In genomic region chr10:6140965-6141295, GRCh38 we compare ENCODE assay signal across 8 cellular contexts. TPM values are rescaled to one million over a fixed set of nuclear protein-coding genes. Genes with fewer than 3 reads are reported as not detected.
DNase-seq lines count a peak whose midpoint lies in the region; ATAC-seq, FAIRE-seq and TF ChIP-seq lines count a peak whose summit lies in the region.

No MANE protein-coding gene starts in this region.

- CTCF ChIA-PET in K562 (lab: Yijun Ruan, JAX; ENCODE audit: low intra/inter-chr PET ratio) = no interaction called here

- no peak overlapping the region for H3K27ac ChIP-seq in K562 (ENCODE audit: extremely low read depth, low read depth, low read length)
- H3K27ac ChIP-seq in gastrocnemius medialis = peak overlapping the region; percentile 77 to 89 (median 88)

- TF ChIP-seq CTCF in K562 (IDR thresholded peaks at IDR 0.05 in 2 of 3, conservative IDR thresholded peaks at IDR 0.05 in 1 of 3; ENCODE audit: insufficient read depth in 2 of 3, low read depth in 1 of 3, low read length in 3 of 3) (no peak), gastrocnemius medialis (IDR thresholded peaks at IDR 0.05 in 4 of 5, conservative IDR thresholded peaks at IDR 0.05 in 1 of 5) (no peak), GM20000 (IDR thresholded peaks at IDR 0.05; ENCODE audit: extremely low read depth, missing control alignments) (no peak)

- no peak overlapping the region for H3K9ac ChIP-seq in K562 (ENCODE audit: insufficient read depth in 1 of 2, low read depth in 2 of 2, low read length in 2 of 2)

- no TSS peak for BruUV-seq in K562 (replicated peaks; lab: Mats Ljungman, UMichigan)

- H3K79me2 ChIP-seq in K562 (ENCODE audit: control insufficient read depth, insufficient read depth, low read length) = peaks cover 13% of the 10 kb centered on the region

- H3K4me1 ChIP-seq in K562 (replicated peaks in 1 of 2; ENCODE audit: control insufficient read depth in 2 of 2, insufficient read depth in 2 of 2, low read length in 2 of 2) (peaks cover 16 to 36% of the 10 kb centered on the region in 2 experiments), gastrocnemius medialis (peaks cover 18 to 42% of the 10 kb centered on the region in 2 donors)

- H3K9me3 ChIP-seq in K562 (replicated peaks; ENCODE audit: control insufficient read depth, insufficient read depth, low read depth, low read length) (no peaks in the 10 kb centered on the region), gastrocnemius medialis (no peaks in the 10 kb centered on the region)

- H4K20me1 ChIP-seq in K562 (replicated peaks; ENCODE audit: control insufficient read depth, insufficient read depth, low read length) = no peaks in the 10 kb centered on the region; the same call in 1 of the 2 replicates

- peak; percentile 29 for FAIRE-seq in K562 (lab: Jason Lieb, UNC)

- peaks cover 31 to 56% of the 10 kb centered on the region in 2 experiments for H3K27me3 ChIP-seq in K562 (ENCODE audit: control insufficient read depth in 2 of 2, insufficient read depth in 2 of 2, low read length in 2 of 2)
- H3K27me3 ChIP-seq in gastrocnemius medialis = no peaks in the 10 kb centered on the region

- no peak for TF ChIP-seq EP300 in K562 (IDR thresholded peaks at IDR 0.05; ENCODE audit: low read length)

- 0 out of 2 replicates have a peak overlapping the region, but pooled peaks have one; percentile 29 for H2AFZ ChIP-seq in K562 (ENCODE audit: low read depth, low read length)

- 10% methylated on average over 8 of the region's 8 CpGs for WGBS in K562 (ENCODE audit: insufficient coverage, low coverage, missing lambda C conversion rate)

- no peak for DNase-seq in K562 (ENCODE audit: extremely low read depth in 1 of 4, low spot score in 3 of 4)
- DNase-seq in gastrocnemius medialis = peak in 1 of 2 donors; percentile 59
- DNase-seq in GM20000 (ENCODE audit: low spot score) = no peak
- no peak for DNase-seq in NCI-H1092 treated with DMSO at 0.1 percent for 48 hours (lab: John Stamatoyannopoulos, UW)
- DNase-seq in GM19240 (ENCODE audit: insufficient read length, low spot score) = no peak

- peak; percentile 2 for ATAC-seq in GM18505 (IDR thresholded peaks at IDR 0.05; ENCODE audit: unreplicated experiment)
- ATAC-seq in HG03280 (IDR thresholded peaks at IDR 0.05; ENCODE audit: unreplicated experiment) = peak; percentile 2
- no peak for ATAC-seq in K562
- ATAC-seq in gastrocnemius medialis = no peak
- ATAC-seq in GM19328 (IDR thresholded peaks at IDR 0.05; ENCODE audit: unreplicated experiment) = no peak

- no peak overlapping the region for H3K4me3 ChIP-seq in K562
- peak overlapping the region; percentile 49 to 76 (median 63) for H3K4me3 ChIP-seq in gastrocnemius medialis

- TF ChIP-seq POLR2A in GM18505 (IDR thresholded peaks at IDR 0.05; ENCODE audit: borderline replicate concordance, extremely low read depth, insufficient read depth, insufficient read length) (no peak), K562 (conservative IDR thresholded peaks at IDR 0.05) (no peak), gastrocnemius medialis (IDR thresholded peaks at IDR 0.05) (no peak)

- TF ChIP-seq RAD21 in K562 (CRISPR knock-in tag; conservative IDR thresholded peaks at IDR 0.05 in 1 of 2, IDR thresholded peaks at IDR 0.05 in 1 of 2) = no peak

- no peaks in the 10 kb centered on the region for H3K36me3 ChIP-seq in K562 (ENCODE audit: control insufficient read depth, insufficient read depth, low read length)
- H3K36me3 ChIP-seq in gastrocnemius medialis = no peaks in the 10 kb centered on the region

- intact Hi-C loops in K562 (cut with micrococcal nuclease) = no loop called here
- intact Hi-C loops in gastrocnemius medialis (cut with DNase I; ENCODE audit: low total_unique reads) = loop anchor here (2.0 to 5.0 kb wide), 6 partner anchors 16 to 441 kb away; partner anchors contain the start of gene PRKCQ

- H3K9me1 ChIP-seq in K562 (ENCODE audit: control insufficient read depth, insufficient read depth, low read length) = no peaks in the 10 kb centered on the region

- POLR2A ChIA-PET in K562 (lab: Yijun Ruan, JAX) = no interaction called here

- H3K4me2 ChIP-seq in K562 (ENCODE audit: insufficient read depth, low read length) = peak overlapping the region; percentile 54; the same call in 1 of the 2 replicates

- in situ Hi-C loops in K562 (cut with MboI) = no loop called here
- in situ Hi-C loops in gastrocnemius medialis (cut with MboI; ENCODE audit: low sequenced_read_pairs in 4 of 4) = no loop called here

TF ChIP-seq in K562, 482 proteins besides CTCF, POLR2A, EP300 and RAD21 (continues in another document):
- TF ChIP-seq, protein P1, sequence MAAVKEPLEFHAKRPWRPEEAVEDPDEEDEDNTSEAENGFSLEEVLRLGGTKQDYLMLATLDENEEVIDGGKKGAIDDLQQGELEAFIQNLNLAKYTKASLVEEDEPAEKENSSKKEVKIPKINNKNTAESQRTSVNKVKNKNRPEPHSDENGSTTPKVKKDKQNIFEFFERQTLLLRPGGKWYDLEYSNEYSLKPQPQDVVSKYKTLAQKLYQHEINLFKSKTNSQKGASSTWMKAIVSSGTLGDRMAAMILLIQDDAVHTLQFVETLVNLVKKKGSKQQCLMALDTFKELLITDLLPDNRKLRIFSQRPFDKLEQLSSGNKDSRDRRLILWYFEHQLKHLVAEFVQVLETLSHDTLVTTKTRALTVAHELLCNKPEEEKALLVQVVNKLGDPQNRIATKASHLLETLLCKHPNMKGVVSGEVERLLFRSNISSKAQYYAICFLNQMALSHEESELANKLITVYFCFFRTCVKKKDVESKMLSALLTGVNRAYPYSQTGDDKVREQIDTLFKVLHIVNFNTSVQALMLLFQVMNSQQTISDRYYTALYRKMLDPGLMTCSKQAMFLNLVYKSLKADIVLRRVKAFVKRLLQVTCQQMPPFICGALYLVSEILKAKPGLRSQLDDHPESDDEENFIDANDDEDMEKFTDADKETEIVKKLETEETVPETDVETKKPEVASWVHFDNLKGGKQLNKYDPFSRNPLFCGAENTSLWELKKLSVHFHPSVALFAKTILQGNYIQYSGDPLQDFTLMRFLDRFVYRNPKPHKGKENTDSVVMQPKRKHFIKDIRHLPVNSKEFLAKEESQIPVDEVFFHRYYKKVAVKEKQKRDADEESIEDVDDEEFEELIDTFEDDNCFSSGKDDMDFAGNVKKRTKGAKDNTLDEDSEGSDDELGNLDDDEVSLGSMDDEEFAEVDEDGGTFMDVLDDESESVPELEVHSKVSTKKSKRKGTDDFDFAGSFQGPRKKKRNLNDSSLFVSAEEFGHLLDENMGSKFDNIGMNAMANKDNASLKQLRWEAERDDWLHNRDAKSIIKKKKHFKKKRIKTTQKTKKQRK (IDR thresholded peaks at IDR 0.05; ENCODE audit: borderline replicate concordance, low read depth, low read length) = no peak
- TF ChIP-seq ZNF79 (CRISPR knock-in tag; IDR thresholded peaks at IDR 0.05; ENCODE audit: low read depth) = no peak

RNA-seq across cellular contexts. Expression of gene RBM17, which starts 52.1 kb away (rescaled TPM):
- 96.3 and 236 TPM in 2 replicates for total RNA-seq in K562 (2011; cell fraction: chromatin; rRNA removed; ENCODE audit: low replicate concordance)
- total RNA-seq in K562 (2011; cell fraction: nucleolus; rRNA removed) = 32.2 and 43.0 TPM in 2 replicates
- 66.7 and 73.8 TPM in 2 replicates for total RNA-seq in K562 (2011; cell fraction: nucleoplasm; rRNA removed)
- 82.8 and 86.5 TPM in 2 replicates for total RNA-seq in K562 (2014; rRNA removed)
- total RNA-seq in K562 (2014; rRNA removed; fragmentation: Illumina TruSeq; extraction: Trizol) = 124 and 148 TPM in 2 replicates
- total RNA-seq in K562 (2015; rRNA removed; fragmentation: Illumina TruSeq; extraction: Trizol) = 123 and 125 TPM in 2 replicates
- total RNA-seq in K562 (2021) = 144 and 145 TPM in 2 replicates
- polyA plus RNA-seq in K562 (2011; rRNA removed) = 51.7 and 53.2 TPM in 2 replicates
- 15.8 and 25.6 TPM in 2 replicates for polyA plus RNA-seq in K562 (2011; cell fraction: cytosol; rRNA removed)
- polyA plus RNA-seq in K562 (2011; cell fraction: nucleus; rRNA removed) = 113 and 117 TPM in 2 replicates
- polyA plus RNA-seq in K562 (2012) = 102 and 131 TPM in 2 replicates
- 194 and 217 TPM in 2 replicates for polyA plus RNA-seq in K562 (2014; fragmentation: Illumina TruSeq; extraction: Trizol)
- 10 to 100 TPM; 23.6 to 25.8 TPM for polyA plus RNA-seq in K562 (2014; fragmentation: Nextera tagmentation; extraction: Ambion mirVana)
- polyA plus RNA-seq in K562 (2014; rRNA removed) = 139 and 141 TPM in 2 replicates
- 33.3 and 36.7 TPM in 2 replicates for polyA minus RNA-seq in K562 (2011; rRNA and poly(A)+ RNA removed)
- polyA minus RNA-seq in K562 (2011; cell fraction: cytosol; rRNA and poly(A)+ RNA removed) = 27.6 and 31.4 TPM in 2 replicates
- polyA minus RNA-seq in K562 (2011; cell fraction: nucleus; rRNA and poly(A)+ RNA removed) = 27.5 and 50.4 TPM in 2 replicates
- total RNA-seq in gastrocnemius medialis = 10 to 100 TPM; 53.2 to 67.4 (median 60.1) TPM

Comparison
In these comparisons a context has a peak if more than half of its experiments do, and no peak if none do; other contexts are left out.
1. ATAC-seq: peak in GM18505 (single experiment) and HG03280 (single experiment); none in K562 (single experiment), gastrocnemius medialis (0 of 2) and GM19328 (single experiment).